In genomic region chr1:36155560-36156328, GRCh38 we compare ENCODE assay signal across 8 cellular contexts. TPM values are rescaled to one million over a fixed set of nuclear protein-coding genes. Genes with fewer than 3 reads are reported as not detected.
DNase-seq lines count a peak whose midpoint lies in the region; ATAC-seq and TF ChIP-seq lines count a peak whose summit lies in the region.

TSS of gene MAP7D1 (plus strand) at chr1:36156160. CDS start at chr1:36156418, 258 bp downstream.

- no peaks in the 10 kb centered on the region for H3K27me3 Mint-ChIP-seq in activated CD4-positive, alpha-beta T cell treated with anti-CD3 and anti-CD28 coated beads, Interleukin-2, amount 10 ng/mL, durations not matched to agents 7 days and 5 days

- H3K4me3 ChIP-seq in coronary artery, result peak within 1 kb of the TSS; percentile 99
- peak within 1 kb of the TSS; percentile 99 to 100 for H3K4me3 ChIP-seq in left lung

- CTCF ChIA-PET in activated CD4-positive, alpha-beta T cell treated with anti-CD3 and anti-CD28 coated beads, Interleukin-2, amount 10 ng/mL, durations not matched to agents 7 days and 5 days (lab: Charles Lee), result interaction anchor here (0.5 to 2.4 kb wide), 6 partner anchors 9 to 134 kb away, joined by 3 to 9 read pairs (median 4); no protein-coding TSS in a partner anchor

- H3K27me3 ChIP-seq in left lung, result no peaks in the 10 kb centered on the region

- peaks cover 72% of the 10 kb centered on the region for H3K4me1 Mint-ChIP-seq in activated CD4-positive, alpha-beta T cell treated with anti-CD3 and anti-CD28 coated beads, Interleukin-2, amount 10 ng/mL, durations not matched to agents 7 days and 5 days

- peaks cover 40% of the 10 kb centered on the region for H3K36me3 Mint-ChIP-seq in activated CD4-positive, alpha-beta T cell treated with anti-CD3 and anti-CD28 coated beads, Interleukin-2, amount 10 ng/mL, durations not matched to agents 7 days and 5 days (ENCODE audit: low read depth)

- POLR2A ChIA-PET in activated CD4-positive, alpha-beta T cell treated with anti-CD3 and anti-CD28 coated beads, Interleukin-2, amount 10 ng/mL, durations not matched to agents 7 days and 5 days (lab: Charles Lee), result no interaction called here

- H3K4me3 Mint-ChIP-seq in activated CD4-positive, alpha-beta T cell treated with anti-CD3 and anti-CD28 coated beads, Interleukin-2, amount 10 ng/mL, durations not matched to agents 7 days and 5 days, result peak within 1 kb of the TSS; percentile 91

- no peaks in the 10 kb centered on the region for H3K9me3 Mint-ChIP-seq in activated CD4-positive, alpha-beta T cell treated with anti-CD3 and anti-CD28 coated beads, Interleukin-2, amount 10 ng/mL, durations not matched to agents 7 days and 5 days

- H3K27ac Mint-ChIP-seq in activated CD4-positive, alpha-beta T cell treated with anti-CD3 and anti-CD28 coated beads, Interleukin-2, amount 10 ng/mL, durations not matched to agents 7 days and 5 days, result peak within 1 kb of the TSS; percentile 95

- H3K36me3 ChIP-seq in left lung, result peaks cover 0 to 12% of the 10 kb centered on the region in 2 donors

- peaks cover 39 to 78% of the 10 kb centered on the region in 2 donors for H3K4me1 ChIP-seq in left lung

- TF ChIP-seq POLR2A in GM18505 (IDR thresholded peaks at IDR 0.05; ENCODE audit: borderline replicate concordance, extremely low read depth, insufficient read depth, insufficient read length), result peak; percentile 94

- TF ChIP-seq CTCF in 22Rv1 (IDR thresholded peaks at IDR 0.05), result no peak
- no peak for TF ChIP-seq CTCF in coronary artery (IDR thresholded peaks at IDR 0.05)
- TF ChIP-seq CTCF in left lung (IDR thresholded peaks at IDR 0.05), result no peak

- peak; percentile 85 for DNase-seq in NCI-H510A (lab: John Stamatoyannopoulos, UW)
- peak; percentile 83 for DNase-seq in activated CD4-positive, alpha-beta T cell treated with anti-CD3 and anti-CD28 coated beads, Interleukin-2, amount 10 ng/mL, durations not matched to agents 7 days and 5 days
- peak; percentile 94 for DNase-seq in coronary artery (ENCODE audit: low spot score)
- peak; percentile 92 to 98 for DNase-seq in left lung
- peak; percentile 77 to 80 for DNase-seq in stimulated activated CD4-positive, alpha-beta T cell treated with anti-CD3 and anti-CD28 coated beads, Interleukin-2, amount 100 ng/mL, for 48 hours

- ATAC-seq in GM18505 (IDR thresholded peaks at IDR 0.05; ENCODE audit: unreplicated experiment), result peak; percentile 53
- ATAC-seq in HG03095 (IDR thresholded peaks at IDR 0.05; ENCODE audit: unreplicated experiment), result peak; percentile 41
- peak; percentile 78 for ATAC-seq in left lung

- intact Hi-C loops in left lung (cut with DNase I), result loop anchor here in 1 of 2 donors (10.0 kb wide), 1 partner anchor 129 kb away; no protein-coding TSS in a partner anchor

- no peaks in the 10 kb centered on the region for H3K9me3 ChIP-seq in left lung

- H3K27ac ChIP-seq in 22Rv1 (peak within 1 kb of the TSS; percentile 80), coronary artery (peak within 1 kb of the TSS; percentile 97 to 99), left lung (peak within 1 kb of the TSS; percentile 98)

RNA-seq across cellular contexts. Expression of gene MAP7D1, which starts in this region (rescaled TPM):
- total RNA-seq in activated CD4-positive, alpha-beta T cell treated with anti-CD3 and anti-CD28 coated beads, Interleukin-2, amount 10 ng/mL, durations not matched to agents 7 days and 5 days, result 100 to 1,000 TPM; 209 to 226 TPM
- 100 to 1,000 TPM; 123 to 147 TPM for total RNA-seq in left lung

Comparison
In these comparisons a context has a peak if more than half of its experiments do, and no peak if none do; other contexts are left out.
1. Peak in every context shown above with its lines: DNase-seq, ATAC-seq, H3K4me3 ChIP-seq and H3K27ac ChIP-seq.